9 cellular contexts compared by ENCODE assay signal in genomic region chr3:192553707-192554106, GRCh38.
"Had no signal": no experiment of that assay in that cellular context is flagged by ENCODE, and none has a peak within 500 bp of the region (broad histone marks: within the 10 kb centered on the region; RNA-seq: fewer than 3 reads in every experiment).

No MANE protein-coding gene starts in this region.

- H3K4me1 ChIP-seq: HAP-1 had no signal

- ATAC-seq: HCT116, HepG2 had no signal

- H3K4me3 ChIP-seq: GM23248, HAP-1 had no signal

- H3K27ac ChIP-seq: GM23248, HL-60, KMS-11 had no signal

- FAIRE-seq: HepG2 had no signal

- H3K4me2 ChIP-seq: KMS-11 had no signal

- H3K9me3 ChIP-seq: HAP-1 had no signal

- H3K36me3 ChIP-seq: HAP-1 had no signal

- DNase-seq: GM23248, H7, HFFc6, KBM-7 had no signal

- H2AFZ ChIP-seq: GM23248 had no signal

- H3K4me3 Mint-ChIP-seq: HFFc6 had no signal

- H3K27ac Mint-ChIP-seq: HFFc6 had no signal

- H3K9ac ChIP-seq: GM23248, KMS-11 had no signal
